Comparison of ENCODE assay signal across 8 cellular contexts in genomic region chr3:196632033-196632751, GRCh38. TPM values are rescaled to one million over a fixed set of nuclear protein-coding genes. Genes with fewer than 3 reads are reported as not detected.
A peak's percentile ranks its signal among the peaks of the same experiment; 100 is the strongest.
DNase-seq lines count a peak whose midpoint lies in the region; ATAC-seq, FAIRE-seq and TF ChIP-seq lines count a peak whose summit lies in the region.

No MANE protein-coding gene starts in this region.

- H3K4me1 ChIP-seq in OCI-LY1 (ENCODE audit: insufficient read depth, low read length, severe bottlenecking), result peaks cover 18% of the 10 kb centered on the region
- peaks cover 11% of the 10 kb centered on the region for H3K4me1 ChIP-seq in mucosa of descending colon (ENCODE audit: low read depth)

- no peaks in the 10 kb centered on the region for H3K36me3 ChIP-seq in OCI-LY1 (ENCODE audit: insufficient read depth, low read length)
- no peaks in the 10 kb centered on the region for H3K36me3 ChIP-seq in mucosa of descending colon (ENCODE audit: low read depth)

- H3K27me3 ChIP-seq in OCI-LY1 (ENCODE audit: insufficient read depth, low read length), result no peaks in the 10 kb centered on the region; the same call in 1 of the 2 replicates

- H3K27ac ChIP-seq in OCI-LY1 (ENCODE audit: low read depth, low read length, poor library complexity, severe bottlenecking) (peak overlapping the region; percentile 53), epithelial cell of prostate (peak overlapping the region; percentile 76)

- no peaks in the 10 kb centered on the region for H3K9me2 ChIP-seq in OCI-LY1 (ENCODE audit: low read depth, low read length)

- H3K79me2 ChIP-seq in OCI-LY1 (ENCODE audit: insufficient read depth, low read length), result no peaks in the 10 kb centered on the region

- no peak for FAIRE-seq in D721Med (lab: Jason Lieb, UNC)

- H4K20me1 ChIP-seq in OCI-LY1 (ENCODE audit: insufficient read depth, low read length), result no peaks in the 10 kb centered on the region

- H3K4me2 ChIP-seq in OCI-LY1 (ENCODE audit: low read length), result peak overlapping the region; percentile 80

- DNase-seq in D721Med (ENCODE audit: insufficient read length, low spot score) (peak; percentile 69), HuH-7.5 (ENCODE audit: low spot score) (peak; percentile 83), activated T-cell treated with anti-CD3 and anti-CD28 coated beads for 1 hour (ENCODE audit: low read depth) (peak; percentile 83), epithelial cell of prostate (ENCODE audit: low read depth, low spot score) (no peak), mucosa of descending colon (peak; percentile 90 to 94 (median 91))
- peak; percentile 83 for DNase-seq in stimulated activated CD8-positive, alpha-beta memory T cell treated with anti-CD3 and anti-CD28 coated beads, Interleukin-4, amount 100 ng/mL, for 24 hours (ENCODE audit: low read depth)

- H2AFZ ChIP-seq in OCI-LY1 (ENCODE audit: low read length), result peak overlapping the region; percentile 10

- peak overlapping the region; percentile 67 for H3K4me3 ChIP-seq in OCI-LY1 (ENCODE audit: low read depth, low read length, poor library complexity, severe bottlenecking)
- peak overlapping the region; percentile 48 for H3K4me3 ChIP-seq in mucosa of descending colon

- TF ChIP-seq CTCF in D721Med (IDR thresholded peaks at IDR 0.05; ENCODE audit: insufficient read depth, missing control alignments) (peak; percentile 31), OCI-LY1 (IDR thresholded peaks at IDR 0.05; ENCODE audit: low read length) (peak; percentile 32; the same call in 1 of the 2 replicates), mucosa of descending colon (IDR thresholded peaks at IDR 0.05) (no peak)

- intact Hi-C loops in mucosa of descending colon (cut with DNase I, micrococcal nuclease), result no loop called here

- H3K9me3 ChIP-seq in OCI-LY1 (ENCODE audit: low read length) (no peaks in the 10 kb centered on the region), mucosa of descending colon (no peaks in the 10 kb centered on the region)

- ATAC-seq in GM21526 (IDR thresholded peaks at IDR 0.05; ENCODE audit: low FRiP score, unreplicated experiment), result peak; percentile 73
- peak; percentile 94 for ATAC-seq in mucosa of descending colon

- no peaks in the 10 kb centered on the region for H3F3A ChIP-seq in OCI-LY1 (ENCODE audit: insufficient read depth, low read length)

- peak overlapping the region; percentile 68 for H3K9ac ChIP-seq in OCI-LY1 (ENCODE audit: low read length)

RNA-seq across cellular contexts. Expression of gene NRROS, which starts 7.3 kb away (rescaled TPM):
- 1 to 10 TPM; 1.1 to 6.0 (median 5.4) TPM for total RNA-seq in mucosa of descending colon
